9 cellular contexts compared by ENCODE assay signal in the genomic region with DNA sequence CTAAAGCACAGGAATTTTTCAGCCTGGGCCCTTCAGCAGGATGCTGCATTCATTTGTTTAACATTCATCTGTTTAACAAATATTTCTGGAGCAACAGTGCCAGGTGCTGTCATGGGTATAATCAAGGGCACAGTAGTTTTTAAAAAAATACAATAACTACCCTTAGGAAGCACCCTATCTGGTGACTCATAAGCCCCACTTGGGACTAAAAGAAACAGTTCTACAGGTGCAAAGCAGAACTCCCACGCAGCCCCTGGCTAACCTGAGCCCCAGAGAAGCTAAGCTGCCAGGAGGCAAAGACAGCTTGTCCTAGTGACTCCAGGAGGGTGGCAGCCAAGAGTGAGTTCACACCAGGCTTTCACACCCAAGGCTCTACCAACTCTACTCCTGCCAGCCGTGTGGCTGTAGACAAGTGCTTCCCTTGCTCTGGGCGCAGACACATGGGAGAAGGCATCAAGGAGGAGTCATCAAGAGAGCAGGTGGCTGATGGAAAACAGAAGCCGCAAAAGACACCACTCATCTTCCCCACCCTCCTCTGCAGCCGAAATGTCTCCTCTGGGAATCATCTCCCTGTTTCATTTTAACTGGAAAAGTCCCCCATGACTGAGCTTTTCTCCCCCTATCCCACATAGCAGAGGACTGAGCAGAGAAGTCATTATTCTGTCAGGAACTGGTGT. TPM values are rescaled to one million over a fixed set of nuclear protein-coding genes. Genes with fewer than 3 reads are reported as not detected.
DNase-seq lines count a peak whose midpoint lies in the region; ATAC-seq and TF ChIP-seq lines count a peak whose summit lies in the region.
"Had no signal": no experiment of that assay in that cellular context is flagged by ENCODE, and none has a peak within 500 bp of the region (broad histone marks: within the 10 kb centered on the region; RNA-seq: fewer than 3 reads in every experiment).

No MANE protein-coding gene starts in this region.

- H3K9me3 ChIP-seq in BE2C, result no peaks in the 10 kb centered on the region

- no peaks in the 10 kb centered on the region; the same call in 1 of the 2 replicates for H3K4me1 ChIP-seq in BE2C

- H3K36me3 Mint-ChIP-seq in mesothelial cell of epicardium, result no peaks in the 10 kb centered on the region

- H3K9me3 Mint-ChIP-seq in mesothelial cell of epicardium, result no peaks in the 10 kb centered on the region

- TF ChIP-seq CTCF in BE2C (IDR thresholded peaks at IDR 0.05; ENCODE audit: low read depth, low read length) (no peak), mesothelial cell of epicardium (IDR thresholded peaks at IDR 0.05; ENCODE audit: unreplicated experiment) (no peak)

- peak; percentile 22 for DNase-seq in BE2C
- peak; percentile 82 for DNase-seq in SW480 (ENCODE audit: low spot score)
- DNase-seq in mesothelial cell of epicardium (ENCODE audit: low spot score in 2 of 2, unreplicated experiment in 2 of 2), result no peak
- DNase-seq in foreskin melanocyte, result no peak
- no peak for DNase-seq in hepatic stellate cell (ENCODE audit: low spot score)
- DNase-seq: MV-4-11 had no signal

- H3K36me3 ChIP-seq in BE2C, result no peaks in the 10 kb centered on the region

- peak overlapping the region; percentile 58 for H3K27ac Mint-ChIP-seq in mesothelial cell of epicardium

- no peak overlapping the region for H3K4me3 Mint-ChIP-seq in mesothelial cell of epicardium

- ATAC-seq in HG03439 (IDR thresholded peaks at IDR 0.05; ENCODE audit: unreplicated experiment) (peak; percentile 46), HG03520 (IDR thresholded peaks at IDR 0.05; ENCODE audit: unreplicated experiment) (no peak), GM18498 (IDR thresholded peaks at IDR 0.05; ENCODE audit: unreplicated experiment) (no peak)

- no peaks in the 10 kb centered on the region for H3K27me3 Mint-ChIP-seq in mesothelial cell of epicardium (ENCODE audit: low read depth)

- H3K4me3 ChIP-seq in BE2C (ENCODE audit: low read depth, low read length), result no peak overlapping the region

- peaks cover 67% of the 10 kb centered on the region for H3K4me1 Mint-ChIP-seq in mesothelial cell of epicardium

- no peaks in the 10 kb centered on the region for H3K27me3 ChIP-seq in BE2C

RNA-seq across cellular contexts. Expression of a gene that starts 14.4 kb away (rescaled TPM):
- polyA plus RNA-seq in BE2C (2012; ENCODE audit: insufficient read depth, insufficient read length, low read depth), result 19.9 TPM
- total RNA-seq in mesothelial cell of epicardium, result 37.0 to 38.7 TPM (median 37.8 TPM) in 3 replicates

RNA-seq across cellular contexts. Expression of a gene that starts 47.3 kb away (rescaled TPM):
- 58.5 TPM for polyA plus RNA-seq in BE2C (2012; ENCODE audit: insufficient read depth, insufficient read length, low read depth)
- total RNA-seq in mesothelial cell of epicardium, result 80.6 to 84.9 TPM (median 82.5 TPM) in 3 replicates

Comparison
In these comparisons a context has a peak if more than half of its experiments do, and no peak if none do; other contexts are left out.
1. DNase-seq: peak in BE2C (single experiment) and SW480 (single experiment); none in mesothelial cell of epicardium (0 of 2), foreskin melanocyte (single experiment) and hepatic stellate cell (single experiment).